9 cellular contexts compared by ENCODE assay signal in genomic region chr20:41726727-41727126, GRCh38.
"Had no signal": no experiment of that assay in that cellular context is flagged by ENCODE, and none has a peak within 500 bp of the region (broad histone marks: within the 10 kb centered on the region; RNA-seq: fewer than 3 reads in every experiment).

No MANE protein-coding gene starts in this region.

- H3K4me3 ChIP-seq: GM23248, GM23338, HAP-1 had no signal

- H3K9ac ChIP-seq: GM23248 had no signal

- H3K4me1 Mint-ChIP-seq: GM23338 had no signal

- DNase-seq: GM23248, GOT3, H7, H9, HCEC 1CT, HFFc6 had no signal

- H3K27ac Mint-ChIP-seq: GM23338, HFFc6 had no signal

- ATAC-seq: GM23338, HCT116 had no signal

- H3K36me3 ChIP-seq: HAP-1 had no signal

- H3K4me3 Mint-ChIP-seq: GM23338, H9, HFFc6 had no signal

- H3K27ac ChIP-seq: GM23248 had no signal

- H2AFZ ChIP-seq: GM23248, GM23338 had no signal

- H3K4me2 ChIP-seq: GM23338 had no signal

- H3K4me1 ChIP-seq: HAP-1 had no signal

- H3K9me3 ChIP-seq: HAP-1 had no signal
